In genomic region chr17:81157848-81158687, GRCh38 we compare ENCODE assay signal across 2 cellular contexts.
TF ChIP-seq lines count a peak whose summit lies in the region.

No MANE protein-coding gene starts in this region.

TF ChIP-seq in HepG2, 621 proteins besides CTCF, POLR2A, EP300 and RAD21:
- TF ChIP-seq NFIB (CRISPR knock-in tag; IDR thresholded peaks at IDR 0.05; ENCODE audit: borderline replicate concordance) (0 out of 2 replicates have a peak, but pooled peaks have one; percentile 52), ZHX2 (IDR thresholded peaks at IDR 0.05; ENCODE audit: low read depth) (no peak), ZHX2 (CRISPR knock-in tag; IDR thresholded peaks at IDR 0.05; ENCODE audit: borderline replicate concordance) (no peak), AGO2 (optimal IDR thresholded peaks at IDR 0.05; ENCODE audit: low read depth, low read length) (peak; percentile 5), REPIN1 (CRISPR knock-in tag; IDR thresholded peaks at IDR 0.05; ENCODE audit: borderline replicate concordance, low read depth) (no peak), ZNF547 (CRISPR knock-in tag; IDR thresholded peaks at IDR 0.05) (no peak), ZNF460 (CRISPR knock-in tag; IDR thresholded peaks at IDR 0.05; ENCODE audit: borderline replicate concordance) (no peak)
TF ChIP-seq in HepG2: peak in this region for 2.

TF ChIP-seq in H1, 55 proteins besides CTCF, POLR2A, EP300 and RAD21:
- no peak for TF ChIP-seq HDAC2 (IDR thresholded peaks at IDR 0.05; ENCODE audit: borderline replicate concordance in 1 of 2, low read depth in 2 of 2, low read length in 2 of 2)
- no peak for TF ChIP-seq YY1 (IDR thresholded peaks at IDR 0.05; ENCODE audit: low read depth, low read length)
- TF ChIP-seq TCF12 (IDR thresholded peaks at IDR 0.05; ENCODE audit: low read depth, low read length), result no peak
- TF ChIP-seq E2F6 (IDR thresholded peaks at IDR 0.05), result no peak
- TF ChIP-seq BACH1 (IDR thresholded peaks at IDR 0.05; ENCODE audit: low read length), result no peak
- TF ChIP-seq ASH2L (IDR thresholded peaks at IDR 0.05; ENCODE audit: low read length), result no peak
